Comparison of ENCODE assay signal across 1 cellular context in genomic region chr2:218547511-218547910, GRCh38.
TF ChIP-seq lines count a peak whose summit lies in the region.

No MANE protein-coding gene starts in this region.

TF ChIP-seq in GM12878, 131 proteins besides CTCF, POLR2A, EP300 and RAD21:
- TF ChIP-seq BCL11A (IDR thresholded peaks at IDR 0.05; ENCODE audit: low read depth, low read length) (no peak), TCF12 (IDR thresholded peaks at IDR 0.05; ENCODE audit: low read depth, low read length) (no peak), PKNOX1 (IDR thresholded peaks at IDR 0.05) (no peak), HDGF (IDR thresholded peaks at IDR 0.05) (no peak), E2F4 (IDR thresholded peaks at IDR 0.05; ENCODE audit: low read depth, low read length) (no peak), NKRF (conservative IDR thresholded peaks at IDR 0.05) (no peak), STAT3 (IDR thresholded peaks at IDR 0.05; ENCODE audit: low read depth, low read length) (no peak), HSF1 (IDR thresholded peaks at IDR 0.05; ENCODE audit: low read depth, low read length) (no peak), MEF2A (IDR thresholded peaks at IDR 0.05; ENCODE audit: insufficient read depth, low read depth, low read length) (no peak), PAX8 (IDR thresholded peaks at IDR 0.05) (no peak), SMAD1 (IDR thresholded peaks at IDR 0.05; ENCODE audit: low read depth, partially characterized antibody) (no peak), EGR1 (IDR thresholded peaks at IDR 0.05; ENCODE audit: borderline replicate concordance in 1 of 2, low read depth in 2 of 2, low read length in 2 of 2) (no peak), BMI1 (IDR thresholded peaks at IDR 0.05; ENCODE audit: borderline replicate concordance) (no peak), ZNF622 (IDR thresholded peaks at IDR 0.05) (no peak), KLF5 (IDR thresholded peaks at IDR 0.05; ENCODE audit: partially characterized antibody) (no peak), BRCA1 (IDR thresholded peaks at IDR 0.05; ENCODE audit: low read depth, low read length) (no peak)
